Comparison of ENCODE assay signal across 1 cellular context in the genomic region with DNA sequence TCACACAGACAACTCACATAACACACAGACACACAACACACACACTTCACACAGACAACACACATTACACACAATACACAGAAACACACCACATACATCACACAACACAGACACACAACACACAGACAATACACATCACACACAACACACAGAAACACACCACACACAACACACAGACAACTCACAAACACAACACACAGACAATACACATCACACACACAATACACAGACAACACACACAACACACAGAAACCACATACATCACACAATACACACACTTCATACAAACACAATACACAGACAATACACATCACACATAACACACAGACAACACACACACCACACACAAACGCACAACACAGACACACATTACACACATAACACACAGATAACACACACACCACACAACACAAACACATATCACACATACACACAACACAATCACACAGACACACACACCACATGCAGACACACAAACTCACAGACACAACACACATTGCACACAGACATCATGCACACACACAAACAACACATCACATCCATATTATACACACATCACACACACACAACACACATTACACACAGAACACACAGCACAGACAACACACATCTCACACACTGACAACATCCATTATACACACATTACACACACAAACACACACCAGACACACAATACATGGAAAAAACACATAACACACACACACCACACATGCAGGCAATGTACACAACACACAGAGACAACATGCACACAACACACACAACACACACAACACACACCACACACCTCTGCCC.
TF ChIP-seq lines count a peak whose summit lies in the region.

No MANE protein-coding gene starts in this region.

TF ChIP-seq in K562, 482 proteins besides CTCF, POLR2A, EP300 and RAD21 (continued from another document):
- TF ChIP-seq ARID4B (CRISPR knock-in tag; IDR thresholded peaks at IDR 0.05), result no peak
- TF ChIP-seq IFI16 (CRISPR knock-in tag; IDR thresholded peaks at IDR 0.05), result no peak
- peak; percentile 33 for TF ChIP-seq ASH1L (IDR thresholded peaks at IDR 0.05; ENCODE audit: borderline replicate concordance, low read depth, partially characterized antibody)
- no peak for TF ChIP-seq ZBTB8A (IDR thresholded peaks at IDR 0.05; ENCODE audit: partially characterized antibody)
- TF ChIP-seq ZNF184 (CRISPR knock-in tag; IDR thresholded peaks at IDR 0.05), result no peak
- TF ChIP-seq HDAC1 (IDR thresholded peaks at IDR 0.05), result peak in 1 of 2 experiments; percentile 58; a peak in 1 of 4 replicates
- no peak for TF ChIP-seq RBBP5 (IDR thresholded peaks at IDR 0.05; ENCODE audit: borderline replicate concordance, insufficient read depth, low read length, poor library complexity, severe bottlenecking)
- no peak for TF ChIP-seq CEBPB (tag; IDR thresholded peaks at IDR 0.05)
- TF ChIP-seq FOXM1 (IDR thresholded peaks at IDR 0.05; ENCODE audit: low read depth), result no peak
- TF ChIP-seq FOXM1 (CRISPR knock-in tag; IDR thresholded peaks at IDR 0.05; ENCODE audit: low read depth), result no peak
- TF ChIP-seq PCBP1 (IDR thresholded peaks at IDR 0.05; ENCODE audit: low read depth, low read length, poor library complexity, severe bottlenecking), result no peak
- no peak for TF ChIP-seq ZNF699 (CRISPR knock-in tag; IDR thresholded peaks at IDR 0.05; ENCODE audit: insufficient replicate concordance)
- no peak for TF ChIP-seq COPS2 (conservative IDR thresholded peaks at IDR 0.05)
- peak; percentile 75; the same call in 1 of the 2 replicates for TF ChIP-seq SMARCA5 (IDR thresholded peaks at IDR 0.05)
- no peak for TF ChIP-seq SMAD4 (CRISPR knock-in tag; conservative IDR thresholded peaks at IDR 0.05)
- TF ChIP-seq YBX1 (IDR thresholded peaks at IDR 0.05), result no peak
- no peak for TF ChIP-seq ZNF408 (CRISPR knock-in tag; IDR thresholded peaks at IDR 0.05; ENCODE audit: low read depth)
- TF ChIP-seq E2F3 (CRISPR knock-in tag; IDR thresholded peaks at IDR 0.05), result no peak
- TF ChIP-seq ZHX1 (conservative IDR thresholded peaks at IDR 0.05; ENCODE audit: low read length), result no peak
- TF ChIP-seq PHB2 (IDR thresholded peaks at IDR 0.05; ENCODE audit: low read depth), result peak; percentile 60; the same call in 1 of the 2 replicates
- peak; percentile 20 for TF ChIP-seq THRB (CRISPR knock-in tag; conservative IDR thresholded peaks at IDR 0.05)
- TF ChIP-seq, protein P1, sequence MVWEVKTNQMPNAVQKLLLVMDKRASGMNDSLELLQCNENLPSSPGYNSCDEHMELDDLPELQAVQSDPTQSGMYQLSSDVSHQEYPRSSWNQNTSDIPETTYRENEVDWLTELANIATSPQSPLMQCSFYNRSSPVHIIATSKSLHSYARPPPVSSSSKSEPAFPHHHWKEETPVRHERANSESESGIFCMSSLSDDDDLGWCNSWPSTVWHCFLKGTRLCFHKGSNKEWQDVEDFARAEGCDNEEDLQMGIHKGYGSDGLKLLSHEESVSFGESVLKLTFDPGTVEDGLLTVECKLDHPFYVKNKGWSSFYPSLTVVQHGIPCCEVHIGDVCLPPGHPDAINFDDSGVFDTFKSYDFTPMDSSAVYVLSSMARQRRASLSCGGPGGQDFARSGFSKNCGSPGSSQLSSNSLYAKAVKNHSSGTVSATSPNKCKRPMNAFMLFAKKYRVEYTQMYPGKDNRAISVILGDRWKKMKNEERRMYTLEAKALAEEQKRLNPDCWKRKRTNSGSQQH (CRISPR knock-in tag; IDR thresholded peaks at IDR 0.05), result peak; percentile 40; the same call in 1 of the 2 replicates
- no peak for TF ChIP-seq ZNF584 (CRISPR knock-in tag; IDR thresholded peaks at IDR 0.05; ENCODE audit: low read depth)
- no peak for TF ChIP-seq GTF2E2 (tag; IDR thresholded peaks at IDR 0.05)
- TF ChIP-seq, protein P2, sequence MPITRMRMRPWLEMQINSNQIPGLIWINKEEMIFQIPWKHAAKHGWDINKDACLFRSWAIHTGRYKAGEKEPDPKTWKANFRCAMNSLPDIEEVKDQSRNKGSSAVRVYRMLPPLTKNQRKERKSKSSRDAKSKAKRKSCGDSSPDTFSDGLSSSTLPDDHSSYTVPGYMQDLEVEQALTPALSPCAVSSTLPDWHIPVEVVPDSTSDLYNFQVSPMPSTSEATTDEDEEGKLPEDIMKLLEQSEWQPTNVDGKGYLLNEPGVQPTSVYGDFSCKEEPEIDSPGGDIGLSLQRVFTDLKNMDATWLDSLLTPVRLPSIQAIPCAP (CRISPR knock-in tag; IDR thresholded peaks at IDR 0.05; ENCODE audit: borderline replicate concordance), result no peak
- TF ChIP-seq NCOA4 (IDR thresholded peaks at IDR 0.05; ENCODE audit: partially characterized antibody), result peak; percentile 19
- 0 out of 2 replicates have a peak, but pooled peaks have one; percentile 9 for TF ChIP-seq MTA2 (IDR thresholded peaks at IDR 0.05; ENCODE audit: low read depth)
- no peak for TF ChIP-seq NR4A1 (CRISPR knock-in tag; IDR thresholded peaks at IDR 0.05)
- TF ChIP-seq NR4A1 (tag; IDR thresholded peaks at IDR 0.05), result no peak
- no peak for TF ChIP-seq SNIP1 (IDR thresholded peaks at IDR 0.05; ENCODE audit: low read depth)
- TF ChIP-seq, protein P3, sequence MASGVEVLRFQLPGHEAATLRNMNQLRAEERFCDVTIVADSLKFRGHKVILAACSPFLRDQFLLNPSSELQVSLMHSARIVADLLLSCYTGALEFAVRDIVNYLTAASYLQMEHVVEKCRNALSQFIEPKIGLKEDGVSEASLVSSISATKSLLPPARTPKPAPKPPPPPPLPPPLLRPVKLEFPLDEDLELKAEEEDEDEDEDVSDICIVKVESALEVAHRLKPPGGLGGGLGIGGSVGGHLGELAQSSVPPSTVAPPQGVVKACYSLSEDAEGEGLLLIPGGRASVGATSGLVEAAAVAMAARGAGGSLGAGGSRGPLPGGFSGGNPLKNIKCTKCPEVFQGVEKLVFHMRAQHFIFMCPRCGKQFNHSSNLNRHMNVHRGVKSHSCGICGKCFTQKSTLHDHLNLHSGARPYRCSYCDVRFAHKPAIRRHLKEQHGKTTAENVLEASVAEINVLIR (CRISPR knock-in tag; IDR thresholded peaks at IDR 0.05), result no peak
- peak; percentile 51; the same call in 1 of the 2 replicates for TF ChIP-seq DPF2 (IDR thresholded peaks at IDR 0.05)
- TF ChIP-seq TOE1 (IDR thresholded peaks at IDR 0.05; ENCODE audit: borderline replicate concordance), result peak; percentile 38; the same call in 1 of the 2 replicates
- TF ChIP-seq TOE1 (CRISPR knock-in tag; IDR thresholded peaks at IDR 0.05; ENCODE audit: borderline replicate concordance, low read depth), result no peak
- no peak; the same call in 1 of the 2 replicates for TF ChIP-seq HLTF (IDR thresholded peaks at IDR 0.05)
